ENCODE assay signal across 1 cellular context in genomic region chr17:76420356-76421053, GRCh38.
TF ChIP-seq lines count a peak whose summit lies in the region.

No MANE protein-coding gene starts in this region.

TF ChIP-seq in GM12878, 131 proteins besides CTCF, POLR2A, EP300 and RAD21:
- no peak for TF ChIP-seq ATF2 (IDR thresholded peaks at IDR 0.05; ENCODE audit: low read length)
- TF ChIP-seq IRF4 (IDR thresholded peaks at IDR 0.05; ENCODE audit: low read depth, low read length) = no peak
- no peak for TF ChIP-seq RBBP5 (conservative IDR thresholded peaks at IDR 0.05)
- no peak for TF ChIP-seq ZNF217 (IDR thresholded peaks at IDR 0.05)
- no peak for TF ChIP-seq REST (IDR thresholded peaks at IDR 0.05; ENCODE audit: low read depth, low read length)
- no peak for TF ChIP-seq ESRRA (IDR thresholded peaks at IDR 0.05; ENCODE audit: low read length)
- TF ChIP-seq SREBF1 (IDR thresholded peaks at IDR 0.05; ENCODE audit: low read length) = no peak
- no peak for TF ChIP-seq ZBED1 (IDR thresholded peaks at IDR 0.05; ENCODE audit: borderline replicate concordance)
- TF ChIP-seq PKNOX1 (IDR thresholded peaks at IDR 0.05) = no peak
